26 cellular contexts compared by ENCODE assay signal in the genomic region with DNA sequence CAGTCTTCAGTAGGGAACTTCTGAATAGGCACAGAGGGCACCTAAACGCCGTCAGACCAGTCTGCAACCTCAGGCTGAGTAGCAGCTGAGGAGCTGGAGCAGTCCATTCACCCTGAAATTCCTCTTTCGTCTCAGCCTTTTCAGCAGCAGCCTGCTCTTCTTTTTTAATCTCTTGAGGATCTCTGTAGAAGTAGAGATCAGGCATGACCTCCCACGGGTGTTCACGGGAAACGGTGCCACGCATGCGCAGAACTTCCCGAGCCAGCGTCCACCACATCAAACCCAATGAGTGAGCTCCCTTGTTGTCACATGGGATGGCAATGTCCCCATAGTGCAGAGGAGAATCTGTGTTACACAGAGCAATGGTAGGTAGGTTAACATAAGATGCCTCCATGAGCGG.
"Had no signal": no experiment of that assay in that cellular context is flagged by ENCODE, and none has a peak within 500 bp of the region (broad histone marks: within the 10 kb centered on the region; RNA-seq: fewer than 3 reads in every experiment).

No MANE protein-coding gene starts in this region.

- FAIRE-seq: bronchial epithelial cell, urothelium cell line had no signal

- H3K4me1 ChIP-seq: colonic mucosa, esophagus muscularis mucosa, gastrocnemius medialis, left ventricle myocardium inferior, stomach, suprapubic skin, tibial nerve had no signal

- H3K27ac ChIP-seq: colonic mucosa, dorsolateral prefrontal cortex, esophagus muscularis mucosa, left ventricle myocardium inferior, ovary, skin epidermis, stomach, suprapubic skin, tibial nerve had no signal

- H3K4me3 ChIP-seq: colonic mucosa, esophagus muscularis mucosa, left ventricle myocardium inferior, ovary, skin epidermis, stomach, suprapubic skin, tibial nerve had no signal

- ATAC-seq: effector memory CD8-positive, alpha-beta T cell; natural killer cell; right cardiac atrium had no signal

- H3K27me3 ChIP-seq: colonic mucosa, dorsolateral prefrontal cortex, gastrocnemius medialis, ovary, suprapubic skin, tibial nerve had no signal

- DNase-seq: activated B cell treated with CpG ODN at 0.5 μM for 24 hours; activated CD4-positive, alpha-beta memory T cell treated with anti-CD3 and anti-CD28 coated beads for 36 hours; activated CD4-positive, alpha-beta T cell treated with anti-CD3 and anti-CD28 coated beads for 48 hours; activated naive CD4-positive, alpha-beta T cell treated with Interleukin-2 at 50 U/mL for 16 hours; activated naive CD8-positive, alpha-beta T cell treated with anti-CD3 and anti-CD28 coated beads for 36 hours; activated T-cell treated with anti-CD3 and anti-CD28 coated beads, Interleukin-2, amount 50 U/mL, for 48 hours; amniotic stem cell; colonic mucosa; effector memory CD8-positive, alpha-beta T cell; hippocampal formation; kidney glomerular epithelial cell; left ventricle myocardium inferior; natural killer cell; ovary; right cardiac atrium; stimulated activated CD4-positive, alpha-beta T cell treated with anti-CD3 and anti-CD28 coated beads, Interleukin-1b, Interleukin-23, amount 100 ng/mL, for 48 hours; stomach; T1000 had no signal

- H3K36me3 ChIP-seq: colonic mucosa, esophagus muscularis mucosa, gastrocnemius medialis, left ventricle myocardium inferior, ovary, stomach, suprapubic skin, tibial nerve had no signal

- H3K9me3 ChIP-seq: colonic mucosa, esophagus muscularis mucosa, gastrocnemius medialis, left ventricle myocardium inferior, ovary, stomach, suprapubic skin, tibial nerve had no signal
